Comparison of ENCODE assay signal across 8 cellular contexts in the genomic region with DNA sequence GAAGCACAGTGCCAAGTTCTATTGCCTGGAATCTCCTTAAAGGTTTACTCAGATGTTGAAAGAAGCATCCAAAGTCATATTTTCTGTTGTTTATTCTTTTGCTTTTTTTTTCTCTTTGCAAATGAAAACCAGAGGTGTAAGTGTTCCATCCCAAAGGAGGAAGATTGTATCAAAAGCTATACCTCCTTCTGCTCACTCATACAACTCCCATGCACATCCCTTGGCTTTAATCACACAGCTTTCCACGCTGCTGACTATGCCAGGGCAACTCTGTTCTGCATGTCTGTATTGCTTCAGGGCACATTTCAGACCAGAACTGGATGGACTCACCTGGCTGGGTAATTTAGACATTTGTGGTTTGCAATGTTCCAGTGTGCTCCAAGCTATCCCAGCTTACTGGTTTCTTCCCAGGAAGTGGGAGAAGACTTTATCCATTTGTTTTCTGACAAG.
DNase-seq lines count a peak whose midpoint lies in the region; ATAC-seq and TF ChIP-seq lines count a peak whose summit lies in the region.

No MANE protein-coding gene starts in this region.

- H3K27me3 Mint-ChIP-seq in T-cell (no peaks in the 10 kb centered on the region), immature natural killer cell (ENCODE audit: low read depth in 3 of 3) (no peaks in the 10 kb centered on the region)

- TF ChIP-seq POLR2A in suprapubic skin (IDR thresholded peaks at IDR 0.05) = no peak

- H3K27ac Mint-ChIP-seq in T-cell (peak overlapping the region; percentile 95 to 98), immature natural killer cell (peak overlapping the region; percentile 90 to 94 (median 94))

- no peak for TF ChIP-seq EP300 in suprapubic skin (IDR thresholded peaks at IDR 0.05)

- H3K4me3 ChIP-seq in suprapubic skin (peak overlapping the region; percentile 22), H7 (ENCODE audit: insufficient read depth, low read depth, low read length) (no peak overlapping the region)

- no peak for ATAC-seq in T-cell (replicated peaks in 1 of 4)

- H3K4me1 Mint-ChIP-seq in T-cell (peaks cover 80 to 85% (median 80%) of the 10 kb centered on the region in 3 donors), immature natural killer cell (peaks cover 68 to 82% of the 10 kb centered on the region in 2 donors)

- TF ChIP-seq CTCF in suprapubic skin (IDR thresholded peaks at IDR 0.05) = no peak

- peaks cover 88% of the 10 kb centered on the region for H3K4me1 ChIP-seq in suprapubic skin

- H3K9me3 Mint-ChIP-seq in T-cell (no peaks in the 10 kb centered on the region), immature natural killer cell (no peaks in the 10 kb centered on the region)

- 35% methylated on average over 1 of the region's 1 CpG for WGBS in suprapubic skin

- no peaks in the 10 kb centered on the region for H3K9me3 ChIP-seq in suprapubic skin

- CTCF ChIA-PET in T-cell (lab: Charles Lee) = interaction anchor here in 1 of 2 donors (0.8 kb wide), 1 partner anchor 546 kb away, joined by 3 read pairs; no protein-coding TSS in a partner anchor

- H3K36me3 ChIP-seq in suprapubic skin (no peaks in the 10 kb centered on the region), H7 (replicated peaks; ENCODE audit: control insufficient read depth, insufficient read depth, low read length) (no peaks in the 10 kb centered on the region)

- DNase-seq in NCI-H510A treated with DMSO at 0.1 percent for 48 hours (lab: John Stamatoyannopoulos, UW) (peak; percentile 67), NCI-H510A (lab: John Stamatoyannopoulos, UW) (no peak), T-cell (no peak), immature natural killer cell (no peak), suprapubic skin (ENCODE audit: low spot score in 2 of 2) (no peak), KBM-7 (no peak), H7 (no peak), NCI-H82 (lab: John Stamatoyannopoulos, UW) (no peak)

- no peaks in the 10 kb centered on the region for H3K36me3 Mint-ChIP-seq in T-cell
- no peaks in the 10 kb centered on the region for H3K36me3 Mint-ChIP-seq in immature natural killer cell

- H3K4me3 Mint-ChIP-seq in T-cell (peak overlapping the region in 2 of 3 donors; percentile 55 to 64), immature natural killer cell (peak overlapping the region; percentile 67 to 85 (median 80))

- POLR2A ChIA-PET in T-cell (lab: Charles Lee) = interaction anchor here in 1 of 2 donors (0.6 kb wide), 1 partner anchor 147 kb away, joined by 3 read pairs; no protein-coding TSS in a partner anchor

- peak overlapping the region; percentile 89 for H3K27ac ChIP-seq in suprapubic skin

- H3K27me3 ChIP-seq in suprapubic skin (no peaks in the 10 kb centered on the region), H7 (ENCODE audit: control insufficient read depth, insufficient read depth, low read length) (no peaks in the 10 kb centered on the region)

- in situ Hi-C loops in KBM-7 (cut with MboI; ENCODE audit: low pct_unique_long_range_greater_than_20kb, low sequenced_read_pairs) = no loop called here
